In the genomic region with DNA sequence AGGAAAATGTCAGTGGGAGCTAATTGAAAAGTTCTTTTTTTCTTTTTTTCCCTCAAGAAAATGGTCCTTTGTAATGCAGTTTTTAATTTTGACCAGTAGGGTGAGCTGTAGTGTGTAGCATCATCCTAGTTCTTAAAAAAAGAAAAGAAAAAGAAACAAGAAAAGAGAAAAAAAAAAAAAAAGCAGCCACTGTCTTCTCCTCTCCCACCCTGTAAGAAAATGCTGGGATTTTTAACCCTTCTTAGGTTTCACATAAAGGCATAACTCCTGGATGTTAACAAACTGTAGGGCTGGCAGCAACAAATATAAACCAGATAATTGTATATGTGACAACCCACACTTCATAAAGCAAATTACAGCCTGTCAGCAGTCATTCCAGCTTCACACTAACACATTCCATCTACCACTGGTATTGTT, we compare ENCODE assay signal across 1 cellular context.
A peak's percentile ranks its signal among the peaks of the same experiment; 100 is the strongest.
TF ChIP-seq lines count a peak whose summit lies in the region.

No MANE protein-coding gene starts in this region.

TF ChIP-seq in HEK293, 187 proteins besides CTCF, POLR2A, EP300 and RAD21 (continued from another document):
- TF ChIP-seq, protein P1, sequence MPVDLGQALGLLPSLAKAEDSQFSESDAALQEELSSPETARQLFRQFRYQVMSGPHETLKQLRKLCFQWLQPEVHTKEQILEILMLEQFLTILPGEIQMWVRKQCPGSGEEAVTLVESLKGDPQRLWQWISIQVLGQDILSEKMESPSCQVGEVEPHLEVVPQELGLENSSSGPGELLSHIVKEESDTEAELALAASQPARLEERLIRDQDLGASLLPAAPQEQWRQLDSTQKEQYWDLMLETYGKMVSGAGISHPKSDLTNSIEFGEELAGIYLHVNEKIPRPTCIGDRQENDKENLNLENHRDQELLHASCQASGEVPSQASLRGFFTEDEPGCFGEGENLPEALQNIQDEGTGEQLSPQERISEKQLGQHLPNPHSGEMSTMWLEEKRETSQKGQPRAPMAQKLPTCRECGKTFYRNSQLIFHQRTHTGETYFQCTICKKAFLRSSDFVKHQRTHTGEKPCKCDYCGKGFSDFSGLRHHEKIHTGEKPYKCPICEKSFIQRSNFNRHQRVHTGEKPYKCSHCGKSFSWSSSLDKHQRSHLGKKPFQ (tag by site-specific recombination; IDR thresholded peaks at IDR 0.05): peak; percentile 77
- TF ChIP-seq ZNF555 (tag by site-specific recombination; conservative IDR thresholded peaks at IDR 0.05) (no peak), ZNF658 (tag by site-specific recombination; IDR thresholded peaks at IDR 0.05) (no peak), ZNF2 (tag by site-specific recombination; IDR thresholded peaks at IDR 0.05) (peak; percentile 50; the same call in 1 of the 2 replicates), SP2 (tag by site-specific recombination; IDR thresholded peaks at IDR 0.05) (no peak), SP7 (tag by site-specific recombination; IDR thresholded peaks at IDR 0.05) (peak; percentile 98), ZNF324 (tag by site-specific recombination; IDR thresholded peaks at IDR 0.05) (no peak), ZNF174 (tag by site-specific recombination; IDR thresholded peaks at IDR 0.05) (no peak), ZBTB48 (tag by site-specific recombination; IDR thresholded peaks at IDR 0.05) (no peak), ZNF221 (tag by site-specific recombination; IDR thresholded peaks at IDR 0.05; ENCODE audit: borderline replicate concordance) (no peak), ZNF121 (tag by site-specific recombination; IDR thresholded peaks at IDR 0.05) (no peak), IKZF3 (tag by site-specific recombination; IDR thresholded peaks at IDR 0.05) (no peak), ZNF600 (tag by site-specific recombination; IDR thresholded peaks at IDR 0.05) (no peak), YY2 (tag by site-specific recombination; IDR thresholded peaks at IDR 0.05) (no peak), ZFP69B (tag by site-specific recombination; IDR thresholded peaks at IDR 0.05) (no peak), ZNF664 (tag by site-specific recombination; IDR thresholded peaks at IDR 0.05) (no peak), ZNF223 (tag by site-specific recombination; IDR thresholded peaks at IDR 0.05) (no peak), MYNN (tag by site-specific recombination; IDR thresholded peaks at IDR 0.05; ENCODE audit: borderline replicate concordance) (no peak), ZNF654 (tag by site-specific recombination; IDR thresholded peaks at IDR 0.05; ENCODE audit: low read depth) (peak; percentile 77)
- TF ChIP-seq, protein P2, sequence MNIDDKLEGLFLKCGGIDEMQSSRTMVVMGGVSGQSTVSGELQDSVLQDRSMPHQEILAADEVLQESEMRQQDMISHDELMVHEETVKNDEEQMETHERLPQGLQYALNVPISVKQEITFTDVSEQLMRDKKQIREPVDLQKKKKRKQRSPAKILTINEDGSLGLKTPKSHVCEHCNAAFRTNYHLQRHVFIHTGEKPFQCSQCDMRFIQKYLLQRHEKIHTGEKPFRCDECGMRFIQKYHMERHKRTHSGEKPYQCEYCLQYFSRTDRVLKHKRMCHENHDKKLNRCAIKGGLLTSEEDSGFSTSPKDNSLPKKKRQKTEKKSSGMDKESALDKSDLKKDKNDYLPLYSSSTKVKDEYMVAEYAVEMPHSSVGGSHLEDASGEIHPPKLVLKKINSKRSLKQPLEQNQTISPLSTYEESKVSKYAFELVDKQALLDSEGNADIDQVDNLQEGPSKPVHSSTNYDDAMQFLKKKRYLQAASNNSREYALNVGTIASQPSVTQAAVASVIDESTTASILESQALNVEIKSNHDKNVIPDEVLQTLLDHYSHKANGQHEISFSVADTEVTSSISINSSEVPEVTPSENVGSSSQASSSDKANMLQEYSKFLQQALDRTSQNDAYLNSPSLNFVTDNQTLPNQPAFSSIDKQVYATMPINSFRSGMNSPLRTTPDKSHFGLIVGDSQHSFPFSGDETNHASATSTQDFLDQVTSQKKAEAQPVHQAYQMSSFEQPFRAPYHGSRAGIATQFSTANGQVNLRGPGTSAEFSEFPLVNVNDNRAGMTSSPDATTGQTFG (tag by site-specific recombination; IDR thresholded peaks at IDR 0.05; ENCODE audit: borderline replicate concordance): no peak
- TF ChIP-seq, protein P3, sequence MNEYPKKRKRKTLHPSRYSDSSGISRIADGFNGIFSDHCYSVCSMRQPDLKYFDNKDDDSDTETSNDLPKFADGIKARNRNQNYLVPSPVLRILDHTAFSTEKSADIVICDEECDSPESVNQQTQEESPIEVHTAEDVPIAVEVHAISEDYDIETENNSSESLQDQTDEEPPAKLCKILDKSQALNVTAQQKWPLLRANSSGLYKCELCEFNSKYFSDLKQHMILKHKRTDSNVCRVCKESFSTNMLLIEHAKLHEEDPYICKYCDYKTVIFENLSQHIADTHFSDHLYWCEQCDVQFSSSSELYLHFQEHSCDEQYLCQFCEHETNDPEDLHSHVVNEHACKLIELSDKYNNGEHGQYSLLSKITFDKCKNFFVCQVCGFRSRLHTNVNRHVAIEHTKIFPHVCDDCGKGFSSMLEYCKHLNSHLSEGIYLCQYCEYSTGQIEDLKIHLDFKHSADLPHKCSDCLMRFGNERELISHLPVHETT (tag by site-specific recombination; IDR thresholded peaks at IDR 0.05): no peak
TF ChIP-seq in HEK293: peak in this region for 7.
